10 cellular contexts compared by ENCODE assay signal in the genomic region with DNA sequence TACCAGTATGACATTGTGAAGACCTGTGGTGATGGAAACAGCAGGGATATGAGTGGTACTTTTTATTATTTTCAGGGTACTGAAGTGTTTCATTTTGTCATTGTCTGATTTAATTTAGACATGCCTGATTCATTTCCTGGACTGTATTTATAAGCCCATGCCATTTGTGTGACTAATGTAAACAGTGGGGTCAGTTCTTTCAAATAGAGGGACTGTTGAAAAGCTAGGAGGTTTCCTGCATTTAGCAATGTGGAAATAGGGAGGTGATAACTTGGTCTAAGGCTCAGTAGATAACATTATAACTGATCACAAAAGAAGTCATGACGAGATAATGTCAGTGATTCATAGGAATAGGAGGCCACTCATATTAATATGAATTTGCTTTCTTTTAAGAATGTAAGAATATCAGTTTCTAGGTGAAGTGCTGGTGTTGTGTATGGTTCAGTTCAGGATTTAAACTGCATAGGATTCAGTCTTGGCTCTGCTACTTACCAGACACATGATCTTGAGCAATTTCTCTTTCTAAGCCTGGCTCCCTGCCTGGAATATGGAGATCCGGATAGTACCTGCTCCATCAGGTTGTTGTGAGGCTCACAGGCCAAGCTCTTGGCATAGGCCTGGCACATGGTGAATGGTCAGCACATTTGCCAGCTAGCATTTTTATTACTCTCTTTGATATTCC. TPM values are rescaled to one million over a fixed set of nuclear protein-coding genes. Genes with fewer than 3 reads are reported as not detected.
A peak's percentile ranks its signal among the peaks of the same experiment; 100 is the strongest.
DNase-seq lines count a peak whose midpoint lies in the region; ATAC-seq and TF ChIP-seq lines count a peak whose summit lies in the region.
"Had no signal": no experiment of that assay in that cellular context is flagged by ENCODE, and none has a peak within 500 bp of the region (broad histone marks: within the 10 kb centered on the region; RNA-seq: fewer than 3 reads in every experiment).

No MANE protein-coding gene starts in this region.

- H3K4me3 ChIP-seq in fibroblast of the aortic adventitia (ENCODE audit: low read depth, low read length), result no peak overlapping the region
- H3K4me3 ChIP-seq in skeletal muscle satellite cell (ENCODE audit: low read length), result no peak overlapping the region
- no peak overlapping the region for H3K4me3 ChIP-seq in suprapubic skin
- H3K4me3 ChIP-seq: Peyer's patch had no signal

- no peak overlapping the region for H3K9ac ChIP-seq in skeletal muscle satellite cell (ENCODE audit: low read depth, low read length)

- H3K9me3 ChIP-seq in skeletal muscle satellite cell (replicated peaks; ENCODE audit: low read length), result no peaks in the 10 kb centered on the region
- no peaks in the 10 kb centered on the region for H3K9me3 ChIP-seq in suprapubic skin
- H3K9me3 ChIP-seq: Peyer's patch had no signal

- H3K27me3 ChIP-seq in skeletal muscle satellite cell (ENCODE audit: control insufficient read depth, insufficient read depth, low read length), result no peaks in the 10 kb centered on the region
- H3K27me3 ChIP-seq in suprapubic skin, result peaks cover 13% of the 10 kb centered on the region
- H3K27me3 ChIP-seq: Peyer's patch had no signal

- H3K4me2 ChIP-seq in skeletal muscle satellite cell (ENCODE audit: low read length), result peak overlapping the region; percentile 37

- DNase-seq in GM04504 (ENCODE audit: low read depth), result peak; percentile 50
- DNase-seq in RWPE1 (ENCODE audit: low spot score), result peak; percentile 81
- peak; percentile 85 for DNase-seq in fibroblast of the aortic adventitia (ENCODE audit: low read depth)
- no peak for DNase-seq in NCI-H2171 (lab: John Stamatoyannopoulos, UW)
- no peak for DNase-seq in suprapubic skin (ENCODE audit: low spot score in 2 of 2)
- no peak for DNase-seq in activated CD8-positive, alpha-beta memory T cell treated with anti-CD3 and anti-CD28 coated beads, Interleukin-2, amount 50 U/mL, for 48 hours
- DNase-seq: H7 had no signal

- POLR2A ChIA-PET in RWPE1 (lab: Yijun Ruan, JAX; ENCODE audit: low non-redundant PET), result interaction anchor here (0.9 kb wide), 1 partner anchor 19 kb away, joined by 3 read pairs; no protein-coding TSS in a partner anchor

- no peaks in the 10 kb centered on the region for H3K36me3 ChIP-seq in skeletal muscle satellite cell (ENCODE audit: insufficient read depth, low read length)
- H3K36me3 ChIP-seq in suprapubic skin, result no peaks in the 10 kb centered on the region
- H3K36me3 ChIP-seq: Peyer's patch had no signal

- CTCF ChIA-PET in RWPE1 (lab: Yijun Ruan, JAX), result interaction anchor here (0.6 to 0.7 kb wide), 3 partner anchors 44 to 498 kb away, joined by 3 read pairs; no protein-coding TSS in a partner anchor

- H3K4me1 ChIP-seq in skeletal muscle satellite cell (ENCODE audit: control insufficient read depth, insufficient read depth, low read length), result peaks cover 28% of the 10 kb centered on the region
- peaks cover 3% of the 10 kb centered on the region for H3K4me1 ChIP-seq in suprapubic skin

- no peak for TF ChIP-seq POLR2A in suprapubic skin (IDR thresholded peaks at IDR 0.05)

- TF ChIP-seq EP300 in suprapubic skin (IDR thresholded peaks at IDR 0.05), result no peak

- TF ChIP-seq CTCF in RWPE1 (conservative IDR thresholded peaks at IDR 0.05; ENCODE audit: low read depth) (no peak), fibroblast of the aortic adventitia (IDR thresholded peaks at IDR 0.05; ENCODE audit: insufficient read depth, low read length) (no peak), suprapubic skin (IDR thresholded peaks at IDR 0.05) (no peak)

- peak overlapping the region; percentile 76 for H3K27ac ChIP-seq in RWPE1
- H3K27ac ChIP-seq in suprapubic skin, result no peak overlapping the region

- WGBS in suprapubic skin, result 26% methylated on average over 2 of the region's 2 CpGs

- no peak for ATAC-seq in GM21528 (IDR thresholded peaks at IDR 0.05; ENCODE audit: low FRiP score, unreplicated experiment)

RNA-seq across cellular contexts. Expression of gene RASGRF2, which starts 7.5 kb away (rescaled TPM):
- total RNA-seq in fibroblast of the aortic adventitia (ENCODE audit: low replicate concordance) (0.49 and 3.3 TPM in 2 replicates), suprapubic skin (1 to 10 TPM; 1.8 to 4.1 (median 2.5) TPM)
- total RNA-seq in skeletal muscle satellite cell (2012; rRNA removed), result not detected in 2 replicates

Comparison
In these comparisons a context has a peak if more than half of its experiments do, and no peak if none do; other contexts are left out.
1. DNase-seq: peak in GM04504 (single experiment), RWPE1 (single experiment) and fibroblast of the aortic adventitia (single experiment); none in NCI-H2171 (single experiment), suprapubic skin (0 of 2) and activated CD8-positive, alpha-beta memory T cell treated with anti-CD3 and anti-CD28 coated beads, Interleukin-2, amount 50 U/mL, for 48 hours (single experiment).